Comparison of ENCODE assay signal across 17 cellular contexts in genomic region chr2:9400268-9401058, GRCh38. TPM values are rescaled to one million over a fixed set of nuclear protein-coding genes. Genes with fewer than 3 reads are reported as not detected.
DNase-seq lines count a peak whose midpoint lies in the region; ATAC-seq and TF ChIP-seq lines count a peak whose summit lies in the region.
"Had no signal": no experiment of that assay in that cellular context is flagged by ENCODE, and none has a peak within 500 bp of the region (broad histone marks: within the 10 kb centered on the region; RNA-seq: fewer than 3 reads in every experiment).

No MANE protein-coding gene starts in this region.

- H3K27me3 Mint-ChIP-seq in MCF 10A (ENCODE audit: insufficient read depth, unreplicated experiment) (no peaks in the 10 kb centered on the region), endodermal cell (ENCODE audit: insufficient read depth) (no peaks in the 10 kb centered on the region)
- H3K27me3 Mint-ChIP-seq in activated CD8-positive, alpha-beta T cell treated with anti-CD3 and anti-CD28 coated beads for 36 hours = no peaks in the 10 kb centered on the region

- CTCF ChIA-PET in MCF 10A (lab: Yijun Ruan, JAX) (interaction anchor here (1.6 kb wide), 1 partner anchor 13 kb away, joined by 3 read pairs; no protein-coding TSS in a partner anchor), mammary epithelial cell (lab: Charles Lee; ENCODE audit: low non-redundant PET) (no interaction called here)
- CTCF ChIA-PET in activated CD8-positive, alpha-beta T cell treated with anti-CD3 and anti-CD28 coated beads for 36 hours (lab: Charles Lee) = no interaction called here

- H3K4me3 Mint-ChIP-seq in MCF 10A (ENCODE audit: unreplicated experiment) (no peak overlapping the region), endodermal cell (no peak overlapping the region)
- H3K4me3 Mint-ChIP-seq in activated CD8-positive, alpha-beta T cell treated with anti-CD3 and anti-CD28 coated beads for 36 hours = no peak overlapping the region
- H3K4me3 Mint-ChIP-seq: T-helper 2 cell treated with Interferon-gamma antibody and Interleukin-4, amounts not matched to agents 5 μg/mL and 100 μg/mL, for 36 hours had no signal

- dilution Hi-C loops in mammary epithelial cell (cut with HindIII; ENCODE audit: low sequenced_read_pairs) = no loop called here

- H3K4me1 ChIP-seq in mammary epithelial cell (ENCODE audit: insufficient read depth, low read length) (no peaks in the 10 kb centered on the region), endodermal cell (ENCODE audit: control insufficient read depth, insufficient read depth, low read length) (no peaks in the 10 kb centered on the region)
- H3K4me1 ChIP-seq: right lobe of liver had no signal

- TF ChIP-seq CTCF in MCF 10A (IDR thresholded peaks at IDR 0.05; ENCODE audit: unreplicated experiment) (no peak), mammary epithelial cell (conservative IDR thresholded peaks at IDR 0.05 in 1 of 2, IDR thresholded peaks at IDR 0.05 in 1 of 2; ENCODE audit: extremely low read depth in 1 of 2, insufficient read depth in 1 of 2, low read depth in 1 of 2, low read length in 2 of 2) (no peak), endodermal cell (conservative IDR thresholded peaks at IDR 0.05) (no peak)
- no peak for TF ChIP-seq CTCF in activated CD8-positive, alpha-beta T cell treated with anti-CD3 and anti-CD28 coated beads for 36 hours (IDR thresholded peaks at IDR 0.05)

- no TSS peak for BruUV-seq in MCF 10A (replicated peaks; lab: Mats Ljungman, UMichigan)
- no TSS peak for BruUV-seq in mammary epithelial cell (replicated peaks; lab: Mats Ljungman, UMichigan)

- intact Hi-C loops in MCF 10A (cut with micrococcal nuclease) (no loop called here), mammary epithelial cell (cut with micrococcal nuclease) (no loop called here), posterior vena cava (cut with DNase I) (no loop called here)
- intact Hi-C loops in activated CD8-positive, alpha-beta T cell treated with anti-CD3 and anti-CD28 coated beads for 36 hours (cut with micrococcal nuclease) = no loop called here

- POLR2A ChIA-PET in MCF 10A (lab: Yijun Ruan, JAX) = interaction anchor here (0.5 to 2.4 kb wide), 4 partner anchors 8 to 255 kb away, joined by 3 to 10 read pairs (median 4); no protein-coding TSS in a partner anchor
- POLR2A ChIA-PET in activated CD8-positive, alpha-beta T cell treated with anti-CD3 and anti-CD28 coated beads for 36 hours (lab: Charles Lee) = no interaction called here

- H3K9ac ChIP-seq in mammary epithelial cell (ENCODE audit: insufficient read depth, low read length) = no peak overlapping the region
- no peak overlapping the region for H3K9ac ChIP-seq in endodermal cell (ENCODE audit: extremely low read depth, low read length, poor library complexity, severe bottlenecking)

- H3K27me3 ChIP-seq in mammary epithelial cell (ENCODE audit: insufficient read depth, low read length) (no peaks in the 10 kb centered on the region), endodermal cell (ENCODE audit: control insufficient read depth, insufficient read depth, low read length, poor library complexity, severe bottlenecking) (no peaks in the 10 kb centered on the region)
- H3K27me3 ChIP-seq: adrenal gland, dorsolateral prefrontal cortex, right lobe of liver had no signal

- H3K9me3 ChIP-seq in mammary epithelial cell (replicated peaks; ENCODE audit: insufficient read depth, low read length) (no peaks in the 10 kb centered on the region), endodermal cell (ENCODE audit: control insufficient read depth, low read length) (no peaks in the 10 kb centered on the region)
- H3K9me3 ChIP-seq: adrenal gland, left ventricle myocardium inferior, right lobe of liver had no signal

- H3K27ac ChIP-seq in mammary epithelial cell (ENCODE audit: insufficient read depth, low read depth, low read length) (no peak overlapping the region), endodermal cell (ENCODE audit: low read depth, low read length) (peak overlapping the region; percentile 24)
- H3K27ac ChIP-seq: C4-2B, right lobe of liver had no signal

- H3K4me1 Mint-ChIP-seq in MCF 10A (ENCODE audit: insufficient read depth, unreplicated experiment) (no peaks in the 10 kb centered on the region), endodermal cell (no peaks in the 10 kb centered on the region)
- no peaks in the 10 kb centered on the region for H3K4me1 Mint-ChIP-seq in activated CD8-positive, alpha-beta T cell treated with anti-CD3 and anti-CD28 coated beads for 36 hours (ENCODE audit: low read depth)

- no peak for ATAC-seq in activated CD8-positive, alpha-beta T cell treated with anti-CD3 and anti-CD28 coated beads for 36 hours

- H4K20me1 ChIP-seq in mammary epithelial cell (ENCODE audit: insufficient read depth, low read length) = no peaks in the 10 kb centered on the region

- H2AFZ ChIP-seq in mammary epithelial cell (ENCODE audit: low read depth, low read length) = no peak overlapping the region

- H3K36me3 Mint-ChIP-seq in MCF 10A (ENCODE audit: insufficient read depth, unreplicated experiment) (peaks cover 73% of the 10 kb centered on the region), endodermal cell (ENCODE audit: low read depth) (no peaks in the 10 kb centered on the region)
- H3K36me3 Mint-ChIP-seq in activated CD8-positive, alpha-beta T cell treated with anti-CD3 and anti-CD28 coated beads for 36 hours (ENCODE audit: low read depth) = no peaks in the 10 kb centered on the region

- peak overlapping the region; percentile 57 for H3K27ac Mint-ChIP-seq in MCF 10A (ENCODE audit: low read depth, unreplicated experiment)
- H3K27ac Mint-ChIP-seq in endodermal cell = no peak overlapping the region
- H3K27ac Mint-ChIP-seq in activated CD8-positive, alpha-beta T cell treated with anti-CD3 and anti-CD28 coated beads for 36 hours = no peak overlapping the region
- H3K27ac Mint-ChIP-seq: T-helper 2 cell treated with Interferon-gamma antibody and Interleukin-4, amounts not matched to agents 5 μg/mL and 100 μg/mL, for 36 hours had no signal

- in situ Hi-C loops in mammary epithelial cell (cut with MboI; ENCODE audit: low sequenced_read_pairs in 2 of 2) = no loop called here

- H3K36me3 ChIP-seq in mammary epithelial cell (ENCODE audit: insufficient read depth, low read length) = peaks cover 32% of the 10 kb centered on the region
- H3K36me3 ChIP-seq in endodermal cell (ENCODE audit: control insufficient read depth, insufficient read depth, low read length) = peaks cover 5% of the 10 kb centered on the region
- H3K36me3 ChIP-seq: adrenal gland, right lobe of liver had no signal

- H3K79me2 ChIP-seq in mammary epithelial cell (ENCODE audit: insufficient read depth, low read length) = no peaks in the 10 kb centered on the region

- 96% methylated on average over 9 of the region's 12 CpGs for WGBS in mammary epithelial cell (ENCODE audit: low coverage, missing lambda C conversion rate)
- WGBS in endodermal cell (ENCODE audit: insufficient coverage in 1 of 2, insufficient read length in 1 of 2), 2 experiments = 89 to 95% methylated on average over 7 to 11 of the region's 12 CpGs

- DNase-seq in MCF 10A (ENCODE audit: unreplicated experiment) (no peak), mammary epithelial cell (no peak), endodermal cell (peak; percentile 46), posterior vena cava (ENCODE audit: low spot score) (peak; percentile 64), NCI-H446 (lab: John Stamatoyannopoulos, UW) (no peak), NCI-H1436 treated with DMSO at 0.1 percent for 48 hours (lab: John Stamatoyannopoulos, UW) (no peak), NCI-H1694 (lab: John Stamatoyannopoulos, UW) (no peak)
- no peak for DNase-seq in activated CD8-positive, alpha-beta T cell treated with anti-CD3 and anti-CD28 coated beads for 36 hours
- DNase-seq: adrenal gland, DMS153, dorsolateral prefrontal cortex, left ventricle myocardium inferior, NCI-H1930, NCI-H524, right lobe of liver had no signal

- H3K4me3 ChIP-seq in mammary epithelial cell (replicated peaks in 1 of 3; ENCODE audit: insufficient read depth in 1 of 3, low read depth in 2 of 3, low read length in 3 of 3) (no peak overlapping the region), endodermal cell (ENCODE audit: low read length) (no peak overlapping the region)
- H3K4me3 ChIP-seq: adrenal gland, dorsolateral prefrontal cortex, left ventricle myocardium inferior, right lobe of liver had no signal

- no peak overlapping the region for H3K4me2 ChIP-seq in mammary epithelial cell (ENCODE audit: insufficient read depth, low read depth, low read length)

- H3K9me3 Mint-ChIP-seq in MCF 10A (ENCODE audit: unreplicated experiment) (no peaks in the 10 kb centered on the region), endodermal cell (no peaks in the 10 kb centered on the region)
- no peaks in the 10 kb centered on the region for H3K9me3 Mint-ChIP-seq in activated CD8-positive, alpha-beta T cell treated with anti-CD3 and anti-CD28 coated beads for 36 hours
- H3K9me3 Mint-ChIP-seq: T-helper 2 cell treated with Interferon-gamma antibody and Interleukin-4, amounts not matched to agents 5 μg/mL and 100 μg/mL, for 36 hours had no signal

RNA-seq across cellular contexts. Expression of gene ITGB1BP1, which starts 22.9 kb away (rescaled TPM):
- total RNA-seq in MCF 10A (2022) (124 and 125 TPM in 2 replicates), mammary epithelial cell (100 to 1,000 TPM in 1 of 2 donors, 10 to 100 TPM in 1; 20.3 to 155 TPM), endodermal cell (10 to 100 TPM; 34.9 to 58.9 TPM), posterior vena cava (100 to 1,000 TPM; 100 to 143 TPM)
- polyA plus RNA-seq in mammary epithelial cell = 58.1 TPM
- polyA minus RNA-seq in mammary epithelial cell = 37.6 TPM
- polyA plus RNA-seq in endodermal cell (2013, experiment 1 of 2) = 42.8 TPM
- 47.2 TPM for polyA plus RNA-seq in endodermal cell (2013, experiment 2 of 2)
- 100 to 1,000 TPM; 111 to 117 TPM for total RNA-seq in activated CD8-positive, alpha-beta T cell treated with anti-CD3 and anti-CD28 coated beads for 36 hours

RNA-seq across cellular contexts. Expression of gene CPSF3, which starts 23.0 kb away (rescaled TPM):
- total RNA-seq in MCF 10A (2022) (51.0 and 51.6 TPM in 2 replicates), mammary epithelial cell (10 to 100 TPM; 38.8 to 40.7 TPM), endodermal cell (10 to 100 TPM; 75.0 to 85.2 TPM), posterior vena cava (10 to 100 TPM; 18.2 to 18.7 TPM)
- polyA plus RNA-seq in mammary epithelial cell = 31.9 TPM
- polyA minus RNA-seq in mammary epithelial cell = 51.6 TPM
- 95.0 TPM for polyA plus RNA-seq in endodermal cell (2013, experiment 1 of 2)
- polyA plus RNA-seq in endodermal cell (2013, experiment 2 of 2) = 83.4 TPM
- 10 to 100 TPM; 72.2 to 73.0 TPM for total RNA-seq in activated CD8-positive, alpha-beta T cell treated with anti-CD3 and anti-CD28 coated beads for 36 hours

Comparison
In these comparisons a context has a peak if more than half of its experiments do, and no peak if none do; other contexts are left out.
1. DNase-seq: peak in endodermal cell (single experiment) and posterior vena cava (single experiment); none in MCF 10A (single experiment), mammary epithelial cell (single experiment), activated CD8-positive, alpha-beta T cell treated with anti-CD3 and anti-CD28 coated beads for 36 hours (single experiment), NCI-H446 (0 of 2), NCI-H1436 treated with DMSO at 0.1 percent for 48 hours (single experiment) and NCI-H1694 (single experiment).